1 cellular context compared by ENCODE assay signal in the genomic region with DNA sequence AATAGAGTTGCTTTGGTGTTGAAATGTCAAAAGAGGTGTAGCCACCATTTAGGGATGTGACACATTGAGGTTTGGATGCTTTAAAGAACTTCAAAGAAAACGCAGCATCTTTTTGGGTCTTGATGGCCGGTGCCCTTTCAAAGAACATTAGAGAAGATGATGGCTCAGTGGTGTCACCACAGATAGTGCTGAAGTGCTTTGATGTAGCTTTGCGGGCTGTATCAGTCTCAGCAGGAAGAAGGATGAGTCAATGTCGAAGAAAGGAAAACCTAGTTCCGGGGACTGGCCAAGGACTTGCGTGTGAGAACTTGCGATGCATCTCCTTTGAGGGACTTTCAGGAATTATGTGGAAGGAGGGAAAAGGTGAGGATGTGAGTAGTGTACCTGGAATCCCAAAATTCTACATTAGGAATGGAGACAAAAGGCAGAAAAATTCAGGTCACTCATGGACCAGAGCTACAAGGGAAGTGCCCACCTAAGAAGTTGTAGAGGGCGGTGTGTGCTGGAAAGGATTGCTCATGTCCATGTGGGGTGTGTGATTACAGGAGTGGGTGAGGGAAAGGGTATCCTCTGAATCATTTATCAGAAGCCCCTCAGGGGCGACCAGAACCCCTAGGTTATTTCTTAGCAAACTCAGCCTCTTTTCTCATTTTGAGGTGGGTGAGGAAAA.
TF ChIP-seq lines count a peak whose summit lies in the region.

No MANE protein-coding gene starts in this region.

TF ChIP-seq in K562, 482 proteins besides CTCF, POLR2A, EP300 and RAD21:
- TF ChIP-seq ZNF316 (IDR thresholded peaks at IDR 0.05), result no peak
- TF ChIP-seq TCF7 (IDR thresholded peaks at IDR 0.05; ENCODE audit: borderline replicate concordance), result peak; percentile 72; the same call in 1 of the 2 replicates
- no peak for TF ChIP-seq CBX1 (IDR thresholded peaks at IDR 0.05; ENCODE audit: low read depth)
- TF ChIP-seq ZKSCAN8 (CRISPR knock-in tag; IDR thresholded peaks at IDR 0.05), result no peak
- TF ChIP-seq PHB (CRISPR knock-in tag; IDR thresholded peaks at IDR 0.05), result no peak
- TF ChIP-seq NRF1 (conservative IDR thresholded peaks at IDR 0.05 in 1 of 2, IDR thresholded peaks at IDR 0.05 in 1 of 2), result no peak
- peak; percentile 19; the same call in 1 of the 2 replicates for TF ChIP-seq CTBP1 (IDR thresholded peaks at IDR 0.05; ENCODE audit: borderline replicate concordance)
- no peak for TF ChIP-seq GATAD2A (IDR thresholded peaks at IDR 0.05)
- TF ChIP-seq, protein P1, sequence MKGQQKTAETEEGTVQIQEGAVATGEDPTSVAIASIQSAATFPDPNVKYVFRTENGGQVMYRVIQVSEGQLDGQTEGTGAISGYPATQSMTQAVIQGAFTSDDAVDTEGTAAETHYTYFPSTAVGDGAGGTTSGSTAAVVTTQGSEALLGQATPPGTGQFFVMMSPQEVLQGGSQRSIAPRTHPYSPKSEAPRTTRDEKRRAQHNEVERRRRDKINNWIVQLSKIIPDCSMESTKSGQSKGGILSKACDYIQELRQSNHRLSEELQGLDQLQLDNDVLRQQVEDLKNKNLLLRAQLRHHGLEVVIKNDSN (CRISPR knock-in tag; IDR thresholded peaks at IDR 0.05), result no peak
- TF ChIP-seq, protein P2, sequence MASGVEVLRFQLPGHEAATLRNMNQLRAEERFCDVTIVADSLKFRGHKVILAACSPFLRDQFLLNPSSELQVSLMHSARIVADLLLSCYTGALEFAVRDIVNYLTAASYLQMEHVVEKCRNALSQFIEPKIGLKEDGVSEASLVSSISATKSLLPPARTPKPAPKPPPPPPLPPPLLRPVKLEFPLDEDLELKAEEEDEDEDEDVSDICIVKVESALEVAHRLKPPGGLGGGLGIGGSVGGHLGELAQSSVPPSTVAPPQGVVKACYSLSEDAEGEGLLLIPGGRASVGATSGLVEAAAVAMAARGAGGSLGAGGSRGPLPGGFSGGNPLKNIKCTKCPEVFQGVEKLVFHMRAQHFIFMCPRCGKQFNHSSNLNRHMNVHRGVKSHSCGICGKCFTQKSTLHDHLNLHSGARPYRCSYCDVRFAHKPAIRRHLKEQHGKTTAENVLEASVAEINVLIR (CRISPR knock-in tag; IDR thresholded peaks at IDR 0.05), result no peak
- TF ChIP-seq KDM2B (CRISPR knock-in tag; IDR thresholded peaks at IDR 0.05), result no peak
- TF ChIP-seq FOXA3 (CRISPR knock-in tag; conservative IDR thresholded peaks at IDR 0.05 in 1 of 2, IDR thresholded peaks at IDR 0.05 in 1 of 2), result no peak
- TF ChIP-seq, protein P3, sequence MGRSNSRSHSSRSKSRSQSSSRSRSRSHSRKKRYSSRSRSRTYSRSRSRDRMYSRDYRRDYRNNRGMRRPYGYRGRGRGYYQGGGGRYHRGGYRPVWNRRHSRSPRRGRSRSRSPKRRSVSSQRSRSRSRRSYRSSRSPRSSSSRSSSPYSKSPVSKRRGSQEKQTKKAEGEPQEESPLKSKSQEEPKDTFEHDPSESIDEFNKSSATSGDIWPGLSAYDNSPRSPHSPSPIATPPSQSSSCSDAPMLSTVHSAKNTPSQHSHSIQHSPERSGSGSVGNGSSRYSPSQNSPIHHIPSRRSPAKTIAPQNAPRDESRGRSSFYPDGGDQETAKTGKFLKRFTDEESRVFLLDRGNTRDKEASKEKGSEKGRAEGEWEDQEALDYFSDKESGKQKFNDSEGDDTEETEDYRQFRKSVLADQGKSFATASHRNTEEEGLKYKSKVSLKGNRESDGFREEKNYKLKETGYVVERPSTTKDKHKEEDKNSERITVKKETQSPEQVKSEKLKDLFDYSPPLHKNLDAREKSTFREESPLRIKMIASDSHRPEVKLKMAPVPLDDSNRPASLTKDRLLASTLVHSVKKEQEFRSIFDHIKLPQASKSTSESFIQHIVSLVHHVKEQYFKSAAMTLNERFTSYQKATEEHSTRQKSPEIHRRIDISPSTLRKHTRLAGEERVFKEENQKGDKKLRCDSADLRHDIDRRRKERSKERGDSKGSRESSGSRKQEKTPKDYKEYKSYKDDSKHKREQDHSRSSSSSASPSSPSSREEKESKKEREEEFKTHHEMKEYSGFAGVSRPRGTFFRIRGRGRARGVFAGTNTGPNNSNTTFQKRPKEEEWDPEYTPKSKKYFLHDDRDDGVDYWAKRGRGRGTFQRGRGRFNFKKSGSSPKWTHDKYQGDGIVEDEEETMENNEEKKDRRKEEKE (IDR thresholded peaks at IDR 0.05; ENCODE audit: borderline replicate concordance in 1 of 2, control insufficient read depth in 1 of 2, low read depth in 2 of 2, low read length in 1 of 2), result no peak
- no peak for TF ChIP-seq SAP30 (IDR thresholded peaks at IDR 0.05; ENCODE audit: borderline replicate concordance, insufficient read depth, low read depth, low read length, poor library complexity, severe bottlenecking)
- TF ChIP-seq NR1H2 (CRISPR knock-in tag; IDR thresholded peaks at IDR 0.05), result no peak
- TF ChIP-seq KLF13 (tag; IDR thresholded peaks at IDR 0.05; ENCODE audit: borderline replicate concordance, low read depth), result no peak
- no peak for TF ChIP-seq SMAD1 (IDR thresholded peaks at IDR 0.05; ENCODE audit: low read depth, low read length, partially characterized antibody)
- TF ChIP-seq, protein P4, sequence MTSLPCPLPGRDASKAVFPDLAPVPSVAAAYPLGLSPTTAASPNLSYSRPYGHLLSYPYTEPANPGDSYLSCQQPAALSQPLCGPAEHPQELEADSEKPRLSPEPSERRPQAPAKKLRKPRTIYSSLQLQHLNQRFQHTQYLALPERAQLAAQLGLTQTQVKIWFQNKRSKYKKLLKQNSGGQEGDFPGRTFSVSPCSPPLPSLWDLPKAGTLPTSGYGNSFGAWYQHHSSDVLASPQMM (CRISPR knock-in tag; IDR thresholded peaks at IDR 0.05), result no peak
- TF ChIP-seq ZNF224 (CRISPR knock-in tag; IDR thresholded peaks at IDR 0.05), result no peak
- no peak for TF ChIP-seq FOXJ3 (CRISPR knock-in tag; IDR thresholded peaks at IDR 0.05)
- TF ChIP-seq YY1 (IDR thresholded peaks at IDR 0.05; ENCODE audit: borderline replicate concordance in 1 of 3, control insufficient read depth in 1 of 3, extremely low read depth in 1 of 3, insufficient read depth in 3 of 3, insufficient read length in 1 of 3, insufficient replicate concordance in 2 of 3, low read depth in 1 of 3, low read length in 2 of 3), result peak in 1 of 3 experiments; percentile 24
- no peak for TF ChIP-seq SRSF7 (optimal IDR thresholded peaks at IDR 0.05; ENCODE audit: low read depth, low read length)
- TF ChIP-seq ARHGAP35 (IDR thresholded peaks at IDR 0.05; ENCODE audit: partially characterized antibody), result no peak
- no peak for TF ChIP-seq NFIC (IDR thresholded peaks at IDR 0.05)
- TF ChIP-seq RFX7 (CRISPR knock-in tag; IDR thresholded peaks at IDR 0.05), result no peak
- peak; percentile 37; the same call in 1 of the 2 replicates for TF ChIP-seq FOSL1 (tag; conservative IDR thresholded peaks at IDR 0.05)
- TF ChIP-seq, protein P5, sequence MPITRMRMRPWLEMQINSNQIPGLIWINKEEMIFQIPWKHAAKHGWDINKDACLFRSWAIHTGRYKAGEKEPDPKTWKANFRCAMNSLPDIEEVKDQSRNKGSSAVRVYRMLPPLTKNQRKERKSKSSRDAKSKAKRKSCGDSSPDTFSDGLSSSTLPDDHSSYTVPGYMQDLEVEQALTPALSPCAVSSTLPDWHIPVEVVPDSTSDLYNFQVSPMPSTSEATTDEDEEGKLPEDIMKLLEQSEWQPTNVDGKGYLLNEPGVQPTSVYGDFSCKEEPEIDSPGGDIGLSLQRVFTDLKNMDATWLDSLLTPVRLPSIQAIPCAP (CRISPR knock-in tag; IDR thresholded peaks at IDR 0.05; ENCODE audit: borderline replicate concordance), result no peak
- no peak for TF ChIP-seq SIN3A (IDR thresholded peaks at IDR 0.05; ENCODE audit: borderline replicate concordance in 2 of 2, control insufficient read depth in 1 of 2, low read depth in 2 of 2, low read length in 2 of 2)
- no peak for TF ChIP-seq MYBL2 (IDR thresholded peaks at IDR 0.05; ENCODE audit: low read depth)
- TF ChIP-seq MYBL2 (CRISPR knock-in tag; IDR thresholded peaks at IDR 0.05; ENCODE audit: borderline replicate concordance), result no peak
